9 cellular contexts compared by ENCODE assay signal in the genomic region with DNA sequence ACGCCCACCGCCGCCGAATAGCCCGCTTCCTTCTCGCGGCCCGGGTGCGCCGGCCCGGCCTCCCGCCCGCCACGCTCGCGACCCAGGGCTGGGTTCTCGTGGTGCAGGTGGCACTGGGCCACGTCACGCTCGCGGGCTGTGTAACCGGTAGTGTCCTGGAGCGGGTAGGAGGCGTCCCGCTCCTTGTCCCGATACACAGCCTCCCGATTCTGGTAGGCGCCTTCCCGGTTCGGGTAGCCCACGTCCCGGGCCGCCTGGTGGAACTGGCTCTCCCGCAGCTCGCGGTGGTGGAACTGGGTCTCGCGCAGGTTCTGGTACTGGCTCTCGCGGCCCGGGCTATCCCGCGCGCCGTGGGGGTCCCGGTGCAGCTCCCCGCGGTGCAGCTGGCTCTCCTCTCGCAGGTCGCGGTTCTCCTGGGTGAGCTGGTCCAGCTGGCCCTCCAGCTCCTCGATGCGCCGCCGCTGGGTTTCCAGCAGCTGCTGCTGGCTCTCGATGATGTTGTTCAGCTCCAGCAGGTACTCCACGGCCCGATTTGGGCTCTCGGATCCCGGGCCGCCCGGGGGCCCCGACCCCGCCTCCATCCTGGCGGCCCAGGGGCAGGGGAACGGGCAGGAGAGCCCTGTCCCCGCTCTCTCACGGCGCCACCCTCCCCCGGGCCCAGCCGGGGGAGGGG. TPM values are rescaled to one million over a fixed set of nuclear protein-coding genes. Genes with fewer than 3 reads are reported as not detected.
A peak's percentile ranks its signal among the peaks of the same experiment; 100 is the strongest.
DNase-seq lines count a peak whose midpoint lies in the region; ATAC-seq, FAIRE-seq and TF ChIP-seq lines count a peak whose summit lies in the region.
"Had no signal": no experiment of that assay in that cellular context is flagged by ENCODE, and none has a peak within 500 bp of the region (broad histone marks: within the 10 kb centered on the region; RNA-seq: fewer than 3 reads in every experiment).

No MANE protein-coding gene starts in this region.

- peak overlapping the region; percentile 95 for H3K4me3 Mint-ChIP-seq in dendritic cell treated with granulocyte-macrophage colony-stimulating factor and Interleukin-4, amounts not matched to agents 40 ng/mL and 50 ng/mL, for 4 days

- TF ChIP-seq CTCF in BE2C (IDR thresholded peaks at IDR 0.05; ENCODE audit: low read depth, low read length), result no peak

- no peaks in the 10 kb centered on the region for H3K9me3 Mint-ChIP-seq in dendritic cell treated with granulocyte-macrophage colony-stimulating factor and Interleukin-4, amounts not matched to agents 40 ng/mL and 50 ng/mL, for 4 days

- H3K4me1 ChIP-seq in BE2C (no peaks in the 10 kb centered on the region), NT2/D1 (ENCODE audit: insufficient read depth, insufficient read length) (peaks cover 16% of the 10 kb centered on the region), mucosa of rectum (ENCODE audit: control insufficient read depth in 2 of 2, insufficient read depth in 2 of 2, low read length in 2 of 2) (peaks cover 0 to 4% of the 10 kb centered on the region in 2 donors)

- H3K9me3 ChIP-seq in BE2C, result no peaks in the 10 kb centered on the region
- H3K9me3 ChIP-seq in NT2/D1 (ENCODE audit: insufficient read depth, low read length), result no peaks in the 10 kb centered on the region
- H3K9me3 ChIP-seq in mucosa of rectum (ENCODE audit: control insufficient read depth in 2 of 2, low read length in 2 of 2), result no peaks in the 10 kb centered on the region

- H3K27ac ChIP-seq in mucosa of rectum (ENCODE audit: low read depth in 2 of 2, low read length in 2 of 2), result no peak overlapping the region

- H3K27ac Mint-ChIP-seq in dendritic cell treated with granulocyte-macrophage colony-stimulating factor and Interleukin-4, amounts not matched to agents 40 ng/mL and 50 ng/mL, for 4 days, result peak overlapping the region; percentile 86

- peaks cover 14% of the 10 kb centered on the region for H3K36me3 Mint-ChIP-seq in dendritic cell treated with granulocyte-macrophage colony-stimulating factor and Interleukin-4, amounts not matched to agents 40 ng/mL and 50 ng/mL, for 4 days (ENCODE audit: low read depth)

- H3K9ac ChIP-seq in NT2/D1 (ENCODE audit: insufficient read length, low read depth), result peak overlapping the region; percentile 76
- no peak overlapping the region for H3K9ac ChIP-seq in mucosa of rectum (ENCODE audit: low read depth in 1 of 2, low read length in 2 of 2)

- intact Hi-C loops in dendritic cell treated with granulocyte-macrophage colony-stimulating factor and Interleukin-4, amounts not matched to agents 40 ng/mL and 50 ng/mL, for 4 days (cut with micrococcal nuclease), result loop anchor here (10.0 kb wide), 1 partner anchor 54 kb away; no protein-coding TSS in a partner anchor

- peaks cover 41% of the 10 kb centered on the region for H3K27me3 Mint-ChIP-seq in dendritic cell treated with granulocyte-macrophage colony-stimulating factor and Interleukin-4, amounts not matched to agents 40 ng/mL and 50 ng/mL, for 4 days

- peaks cover 44% of the 10 kb centered on the region for H3K4me1 Mint-ChIP-seq in dendritic cell treated with granulocyte-macrophage colony-stimulating factor and Interleukin-4, amounts not matched to agents 40 ng/mL and 50 ng/mL, for 4 days (ENCODE audit: low read depth)

- peaks cover 37% of the 10 kb centered on the region for H3K27me3 ChIP-seq in BE2C
- H3K27me3 ChIP-seq in NT2/D1 (ENCODE audit: insufficient read depth, insufficient read length), result peaks cover 67% of the 10 kb centered on the region
- peaks cover 47 to 52% of the 10 kb centered on the region in 2 donors for H3K27me3 ChIP-seq in mucosa of rectum (ENCODE audit: control insufficient read depth in 2 of 2, insufficient read depth in 2 of 2, low read length in 2 of 2)

- H3K4me3 ChIP-seq in BE2C (ENCODE audit: low read depth, low read length) (peak overlapping the region; percentile 32), NT2/D1 (ENCODE audit: insufficient read length, low read depth) (peak overlapping the region; percentile 68), mucosa of rectum (ENCODE audit: low read length in 2 of 2) (peak overlapping the region; percentile 37 to 66)

- DNase-seq in BE2C, result no peak
- no peak for DNase-seq in NT2/D1 (ENCODE audit: low read depth, low spot score)
- no peak for DNase-seq in NCI-H2081 (lab: John Stamatoyannopoulos, UW)
- no peak for DNase-seq in medulla oblongata (ENCODE audit: extremely low spot score)
- DNase-seq in GM19239 (ENCODE audit: insufficient read length, low spot score), result no peak

- H3K36me3 ChIP-seq in BE2C (no peaks in the 10 kb centered on the region), NT2/D1 (ENCODE audit: insufficient read depth, insufficient read length, low read length) (no peaks in the 10 kb centered on the region), mucosa of rectum (ENCODE audit: control insufficient read depth in 2 of 2, insufficient read depth in 2 of 2, low read length in 2 of 2) (no peaks in the 10 kb centered on the region)

- no peak for ATAC-seq in GM18519 (IDR thresholded peaks at IDR 0.05; ENCODE audit: low FRiP score, unreplicated experiment)

- no peak for FAIRE-seq in GM19239 (lab: Jason Lieb, UNC)
- FAIRE-seq: colon had no signal

RNA-seq across cellular contexts. Expression of gene IQSEC2, which starts 39.3 kb away (rescaled TPM):
- 1.0 TPM for polyA plus RNA-seq in BE2C (2012; ENCODE audit: insufficient read depth, insufficient read length, low read depth)
